In the genomic region with DNA sequence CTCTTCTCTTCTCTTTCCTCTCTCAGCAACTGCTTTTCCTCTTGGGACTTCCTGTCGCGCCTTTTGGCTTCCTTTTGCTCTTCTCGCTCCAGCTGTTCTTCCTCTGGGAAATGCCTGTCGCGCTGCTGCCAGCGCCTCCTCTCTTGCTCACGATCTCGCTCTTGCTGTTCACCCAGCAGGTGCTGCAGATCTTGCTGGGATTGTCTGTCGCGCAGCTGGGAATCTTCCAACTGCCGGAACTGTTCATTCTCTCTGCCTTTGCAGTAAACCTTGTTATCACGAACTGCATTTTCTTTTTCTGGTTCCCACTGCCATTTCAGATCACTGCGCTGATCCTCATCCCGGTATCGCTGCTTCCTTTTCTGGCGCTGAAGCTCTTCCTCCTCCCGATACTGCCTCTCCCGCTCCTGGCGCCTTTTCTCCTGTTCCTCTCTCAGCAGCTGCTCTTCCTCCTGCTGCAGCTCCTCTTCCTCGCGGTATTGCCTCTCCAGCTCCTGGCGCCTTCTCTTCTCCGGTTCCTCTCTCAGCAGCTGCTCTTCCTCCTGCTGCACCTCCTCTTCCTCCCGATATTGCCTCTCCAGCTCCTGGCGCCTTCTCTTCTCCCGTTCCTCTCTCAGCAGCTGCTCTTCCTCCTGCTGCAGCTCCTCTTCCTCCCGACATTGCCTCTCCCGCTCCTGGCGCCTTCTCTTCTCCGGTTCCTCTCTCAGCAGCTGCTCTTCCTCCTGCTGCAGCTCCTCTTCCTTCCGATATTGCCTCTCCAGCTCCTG, we compare ENCODE assay signal across 10 cellular contexts. TPM values are rescaled to one million over a fixed set of nuclear protein-coding genes. Genes with fewer than 3 reads are reported as not detected.
DNase-seq lines count a peak whose midpoint lies in the region; ATAC-seq and TF ChIP-seq lines count a peak whose summit lies in the region.
"Had no signal": no experiment of that assay in that cellular context is flagged by ENCODE, and none has a peak within 500 bp of the region (broad histone marks: within the 10 kb centered on the region; RNA-seq: fewer than 3 reads in every experiment).

No MANE protein-coding gene starts in this region.

- CTCF ChIA-PET in A673 (lab: Charles Lee) = no interaction called here

- H3K79me2 ChIP-seq in GM23248 (ENCODE audit: insufficient read depth) = no peaks in the 10 kb centered on the region

- H3K4me3 ChIP-seq in A673 (ENCODE audit: low read depth, low read length, poor library complexity, severe bottlenecking) (peak overlapping the region; percentile 42), GM23248 (peak overlapping the region; percentile 73), breast epithelium (peak overlapping the region; percentile 44 to 67 (median 48)), lower lobe of right lung (peak overlapping the region; percentile 61), Peyer's patch (peak overlapping the region in 1 of 4 donors; percentile 50)

- ATAC-seq in lower lobe of right lung (no peak), HG03108 (IDR thresholded peaks at IDR 0.05; ENCODE audit: unreplicated experiment) (no peak)

- WGBS in GM23248 (ENCODE audit: low coverage in 1 of 2, low lambda C conversion rate in 2 of 2, missing lambda C conversion rate in 2 of 2), 2 experiments = 2% methylated on average over 19 to 31 of the region's 31 CpGs

- no TSS peak for BruUV-seq in A673 (replicated peaks; lab: Mats Ljungman, UMichigan)

- DNase-seq in A673 (ENCODE audit: low spot score) (peak; percentile 52), GM23248 (peak; percentile 49), breast epithelium (ENCODE audit: low spot score in 2 of 2) (no peak), lower lobe of right lung (no peak), Peyer's patch (no peak), inferior parietal cortex (ENCODE audit: extremely low spot score) (no peak), NCI-H524 (lab: John Stamatoyannopoulos, UW) (no peak)
- DNase-seq: OCI-M1 had no signal

- H3K27ac ChIP-seq in A673 (ENCODE audit: low read depth, low read length, poor library complexity, severe bottlenecking) = no peak overlapping the region
- no peak overlapping the region for H3K27ac ChIP-seq in GM23248
- H3K27ac ChIP-seq in breast epithelium = no peak overlapping the region
- no peak overlapping the region for H3K27ac ChIP-seq in lower lobe of right lung
- no peak overlapping the region for H3K27ac ChIP-seq in Peyer's patch

- peak overlapping the region; percentile 83 for H2AFZ ChIP-seq in GM23248

- intact Hi-C loops in A673 (cut with micrococcal nuclease; ENCODE audit: unreplicated experiment) (loop anchor here (5.0 kb wide), 1 partner anchor 57 kb away; no protein-coding TSS in a partner anchor), breast epithelium (cut with DNase I; ENCODE audit: low total_unique reads) (no loop called here), lower lobe of right lung (cut with DNase I) (no loop called here)

- no peaks in the 10 kb centered on the region for H4K20me1 ChIP-seq in GM23248 (ENCODE audit: insufficient read depth)

- H3K9ac ChIP-seq in GM23248 = no peak overlapping the region

- peaks cover 15% of the 10 kb centered on the region for H3F3A ChIP-seq in GM23248 (ENCODE audit: insufficient read depth)

- no peak for TF ChIP-seq POLR2A in breast epithelium (IDR thresholded peaks at IDR 0.05)
- TF ChIP-seq POLR2A in Peyer's patch (IDR thresholded peaks at IDR 0.05) = no peak

- no peaks in the 10 kb centered on the region for H3K9me2 ChIP-seq in GM23248 (ENCODE audit: insufficient read depth)

- H3K4me2 ChIP-seq in GM23248 (ENCODE audit: unreplicated experiment) = peak overlapping the region; percentile 99

- in situ Hi-C loops in GM23248 (cut with MboI) = no loop called here

- H3K27me3 ChIP-seq in A673 (replicated peaks; ENCODE audit: insufficient read depth, low read depth, low read length, poor library complexity) (peaks cover 98% of the 10 kb centered on the region), GM23248 (replicated peaks; ENCODE audit: insufficient read depth) (peaks cover 62% of the 10 kb centered on the region), breast epithelium (peaks cover 6 to 96% of the 10 kb centered on the region in 2 donors), lower lobe of right lung (ENCODE audit: low read depth) (peaks cover 95% of the 10 kb centered on the region), Peyer's patch (peaks cover 0 to 54% of the 10 kb centered on the region in 2 donors)

- H3K4me1 ChIP-seq in A673 (ENCODE audit: insufficient read depth, low read length, poor library complexity, severe bottlenecking) (peaks cover 30% of the 10 kb centered on the region), GM23248 (ENCODE audit: insufficient read depth) (peaks cover 7% of the 10 kb centered on the region; the same call in 1 of the 2 replicates), breast epithelium (peaks cover 0 to 10% of the 10 kb centered on the region in 2 donors), lower lobe of right lung (peaks cover 50% of the 10 kb centered on the region), Peyer's patch (peaks cover 4 to 48% (median 7%) of the 10 kb centered on the region in 4 donors)

- peaks cover 26% of the 10 kb centered on the region for H3K9me3 ChIP-seq in A673 (ENCODE audit: low read depth, low read length, poor library complexity, severe bottlenecking)
- H3K9me3 ChIP-seq in GM23248 (ENCODE audit: low read depth) = no peaks in the 10 kb centered on the region
- H3K9me3 ChIP-seq in breast epithelium = no peaks in the 10 kb centered on the region
- peaks cover 7% of the 10 kb centered on the region for H3K9me3 ChIP-seq in lower lobe of right lung
- H3K9me3 ChIP-seq in Peyer's patch = peaks cover 0 to 5% (median 0%) of the 10 kb centered on the region in 4 donors

- no peaks in the 10 kb centered on the region for H3K36me3 ChIP-seq in A673 (ENCODE audit: insufficient read depth, low read length, poor library complexity, severe bottlenecking)
- H3K36me3 ChIP-seq in GM23248 (ENCODE audit: low read depth) = no peaks in the 10 kb centered on the region
- H3K36me3 ChIP-seq in breast epithelium = no peaks in the 10 kb centered on the region
- no peaks in the 10 kb centered on the region for H3K36me3 ChIP-seq in lower lobe of right lung
- no peaks in the 10 kb centered on the region for H3K36me3 ChIP-seq in Peyer's patch

- POLR2A ChIA-PET in A673 (lab: Charles Lee; ENCODE audit: low non-redundant PET) = no interaction called here

- TF ChIP-seq CTCF in A673 (conservative IDR thresholded peaks at IDR 0.05; ENCODE audit: low read depth, low read length) = no peak
- TF ChIP-seq CTCF in breast epithelium (IDR thresholded peaks at IDR 0.05) = no peak
- TF ChIP-seq CTCF in lower lobe of right lung (IDR thresholded peaks at IDR 0.05) = no peak
- TF ChIP-seq CTCF in Peyer's patch (IDR thresholded peaks at IDR 0.05) = no peak

RNA-seq across cellular contexts. Expression of a gene that starts 5.8 kb away (rescaled TPM):
- total RNA-seq in A673 (2021) = 0.24 and 0.28 TPM in 2 replicates
- 0.22 TPM in 1 of 2 replicates, not detected in the other for total RNA-seq in GM23248 (2014; rRNA removed; shearing (Covaris generic))
- 0.08 and 0.11 TPM in 2 replicates for polyA plus RNA-seq in GM23248 (2016; fragmentation: Nextera tagmentation; extraction: Ambion mirVana)
- 1 to 10 TPM in 1 of 3 donors, under 1 TPM in 2; under 0.01 to 3.0 (median 0.15) TPM for total RNA-seq in breast epithelium
- total RNA-seq in lower lobe of right lung = 0.15 TPM
- total RNA-seq in Peyer's patch = 1 to 10 TPM in 1 of 4 donors, under 1 TPM in 3; 0.13 to 5.8 (median 0.46) TPM

RNA-seq across cellular contexts. Expression of a gene that starts 20.6 kb away (rescaled TPM):
- total RNA-seq in A673 (2021) (not detected in 2 replicates), breast epithelium (not detected), lower lobe of right lung (not detected), Peyer's patch (not detected)
- total RNA-seq in GM23248 (2014; rRNA removed; shearing (Covaris generic)) = not detected in 2 replicates
- polyA plus RNA-seq in GM23248 (2016; fragmentation: Nextera tagmentation; extraction: Ambion mirVana) = not detected in 2 replicates
- total RNA-seq: activated CD8-positive, alpha-beta T cell treated with anti-CD3 and anti-CD28 coated beads, Interleukin-2, amount 10 ng/mL, durations not matched to agents 7 days and 5 days had no signal

RNA-seq across cellular contexts. Expression of a gene that starts 49.6 kb away (rescaled TPM):
- total RNA-seq in A673 (2021) (not detected in 2 replicates), breast epithelium (not detected), lower lobe of right lung (not detected), Peyer's patch (not detected)
- not detected in 2 replicates for total RNA-seq in GM23248 (2014; rRNA removed; shearing (Covaris generic))
- polyA plus RNA-seq in GM23248 (2016; fragmentation: Nextera tagmentation; extraction: Ambion mirVana) = 0.05 TPM in 1 of 2 replicates, not detected in the other
- total RNA-seq: activated CD8-positive, alpha-beta T cell treated with anti-CD3 and anti-CD28 coated beads, Interleukin-2, amount 10 ng/mL, durations not matched to agents 7 days and 5 days had no signal

Comparison
In these comparisons a context has a peak if more than half of its experiments do, and no peak if none do; other contexts are left out.
1. DNase-seq: peak in A673 (single experiment) and GM23248 (single experiment); none in breast epithelium (0 of 2), lower lobe of right lung (single experiment), Peyer's patch (0 of 3), inferior parietal cortex (single experiment) and NCI-H524 (0 of 2).